Comparison of ENCODE assay signal across 20 cellular contexts in the genomic region with DNA sequence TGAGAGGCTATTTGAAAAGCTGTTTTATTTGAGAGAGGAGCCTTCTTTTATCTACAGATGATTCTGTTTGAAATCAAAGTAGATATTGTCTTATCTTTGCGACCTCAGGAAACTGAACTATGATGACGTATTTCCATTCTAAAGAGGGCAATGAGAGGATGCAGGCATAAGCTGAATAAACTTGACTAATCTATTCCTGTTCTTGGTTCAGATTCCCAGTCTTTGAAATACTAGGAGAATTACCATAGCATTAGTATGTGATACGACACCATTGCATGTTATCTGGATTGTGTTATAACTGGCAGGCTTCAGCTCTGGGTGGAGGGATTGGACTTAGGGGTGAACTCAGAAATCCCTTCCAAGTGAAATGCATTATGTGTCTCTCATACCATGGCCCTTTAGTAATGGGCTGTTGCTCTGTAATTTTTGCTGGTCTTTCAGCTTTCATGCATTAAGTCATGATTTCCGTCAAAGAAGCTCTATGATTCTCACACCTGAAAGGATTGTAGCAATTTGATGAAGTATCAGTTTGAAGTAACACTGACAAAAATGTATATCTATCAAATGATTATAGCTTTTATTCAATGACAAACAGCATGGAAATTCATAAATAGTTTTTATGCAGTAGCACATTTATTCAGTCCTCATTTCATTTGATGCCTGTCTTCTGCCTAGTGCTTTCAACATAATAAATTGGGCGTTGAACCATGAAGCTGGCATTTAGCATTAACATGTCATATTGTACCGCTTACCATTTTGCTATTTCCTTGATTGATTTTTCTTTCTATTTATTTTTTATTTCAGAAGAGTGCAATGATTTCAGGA.
DNase-seq lines count a peak whose midpoint lies in the region; ATAC-seq and TF ChIP-seq lines count a peak whose summit lies in the region.
"Had no signal": no experiment of that assay in that cellular context is flagged by ENCODE, and none has a peak within 500 bp of the region (broad histone marks: within the 10 kb centered on the region; RNA-seq: fewer than 3 reads in every experiment).

No MANE protein-coding gene starts in this region.

- no peaks in the 10 kb centered on the region for H3K9me3 ChIP-seq in osteoblast (ENCODE audit: low read depth, low read length)
- H3K9me3 ChIP-seq: neutrophil, right lobe of liver, thyroid gland had no signal

- ATAC-seq in HG02970 (IDR thresholded peaks at IDR 0.05; ENCODE audit: low FRiP score, unreplicated experiment): no peak
- ATAC-seq: GM12878, right lobe of liver had no signal

- H3K9me3 Mint-ChIP-seq in activated CD4-positive, alpha-beta T cell treated with anti-CD3 and anti-CD28 coated beads, Interleukin-2, amount 10 ng/mL, durations not matched to agents 24 days and 14 days: peaks cover 7% of the 10 kb centered on the region
- H3K9me3 Mint-ChIP-seq: activated naive CD4-positive, alpha-beta T cell treated with anti-CD3 and anti-CD28 coated beads, Interleukin-2, amount 10 ng/mL, durations not matched to agents 7 days and 5 days had no signal

- peak overlapping the region; percentile 46 for H3K4me2 ChIP-seq in osteoblast (ENCODE audit: insufficient read depth, low read length)

- no peaks in the 10 kb centered on the region for H4K20me1 ChIP-seq in osteoblast (ENCODE audit: insufficient read depth, low read length)

- no peak overlapping the region for H3K27ac Mint-ChIP-seq in activated CD4-positive, alpha-beta T cell treated with anti-CD3 and anti-CD28 coated beads, Interleukin-2, amount 10 ng/mL, durations not matched to agents 24 days and 14 days
- H3K27ac Mint-ChIP-seq: activated naive CD4-positive, alpha-beta T cell treated with anti-CD3 and anti-CD28 coated beads, Interleukin-2, amount 10 ng/mL, durations not matched to agents 7 days and 5 days had no signal

- H3K27ac ChIP-seq in osteoblast (ENCODE audit: low read depth, low read length): peak overlapping the region; percentile 80
- H3K27ac ChIP-seq: foreskin keratinocyte, neutrophil, right lobe of liver, thyroid gland had no signal

- H3K79me2 ChIP-seq in osteoblast (ENCODE audit: insufficient read depth, low read length): no peaks in the 10 kb centered on the region

- H3K27me3 Mint-ChIP-seq in activated CD4-positive, alpha-beta T cell treated with anti-CD3 and anti-CD28 coated beads, Interleukin-2, amount 10 ng/mL, durations not matched to agents 24 days and 14 days: peaks cover 46% of the 10 kb centered on the region

- H3K27me3 ChIP-seq in osteoblast (ENCODE audit: insufficient read depth, low read length): peaks cover 15% of the 10 kb centered on the region
- H3K27me3 ChIP-seq: right lobe of liver, thyroid gland had no signal

- H3K36me3 ChIP-seq in osteoblast (ENCODE audit: insufficient read depth, low read length): no peaks in the 10 kb centered on the region
- H3K36me3 ChIP-seq: neutrophil, right lobe of liver, thyroid gland had no signal

- no peaks in the 10 kb centered on the region for H3K36me3 Mint-ChIP-seq in activated CD4-positive, alpha-beta T cell treated with anti-CD3 and anti-CD28 coated beads, Interleukin-2, amount 10 ng/mL, durations not matched to agents 24 days and 14 days (ENCODE audit: low read depth)
- H3K36me3 Mint-ChIP-seq: activated naive CD4-positive, alpha-beta T cell treated with anti-CD3 and anti-CD28 coated beads, Interleukin-2, amount 10 ng/mL, durations not matched to agents 7 days and 5 days; CD4-positive, alpha-beta memory T cell had no signal

- no peak for TF ChIP-seq CTCF in osteoblast (IDR thresholded peaks at IDR 0.05; ENCODE audit: extremely low read depth, low read depth, low read length)

- H3K4me3 Mint-ChIP-seq in activated CD4-positive, alpha-beta T cell treated with anti-CD3 and anti-CD28 coated beads, Interleukin-2, amount 10 ng/mL, durations not matched to agents 24 days and 14 days: peak overlapping the region; percentile 48
- H3K4me3 Mint-ChIP-seq: activated naive CD4-positive, alpha-beta T cell treated with anti-CD3 and anti-CD28 coated beads, Interleukin-2, amount 10 ng/mL, durations not matched to agents 7 days and 5 days; CD4-positive, alpha-beta memory T cell had no signal

- peaks cover 32% of the 10 kb centered on the region for H3K4me1 Mint-ChIP-seq in activated CD4-positive, alpha-beta T cell treated with anti-CD3 and anti-CD28 coated beads, Interleukin-2, amount 10 ng/mL, durations not matched to agents 24 days and 14 days

- no peak overlapping the region for H3K4me3 ChIP-seq in osteoblast (ENCODE audit: insufficient read depth, low read length)
- H3K4me3 ChIP-seq: GM12878, lung, right lobe of liver, thyroid gland had no signal

- intact Hi-C loops in activated CD4-positive, alpha-beta T cell treated with anti-CD3 and anti-CD28 coated beads, Interleukin-2, amount 10 ng/mL, durations not matched to agents 24 days and 14 days (cut with micrococcal nuclease): no loop called here

- H2AFZ ChIP-seq in osteoblast (ENCODE audit: low read length): no peak overlapping the region

- DNase-seq in activated CD4-positive, alpha-beta T cell treated with anti-CD3 and anti-CD28 coated beads, Interleukin-2, amount 10 ng/mL, durations not matched to agents 24 days and 14 days: no peak
- DNase-seq in activated CD4-positive, alpha-beta T cell treated with anti-CD3 and anti-CD28 coated beads for 1 hour: no peak
- DNase-seq in NCI-H526 treated with DMSO at 0.1 percent for 48 hours (lab: John Stamatoyannopoulos, UW) (peak; percentile 6), osteoblast (ENCODE audit: insufficient read length, low spot score, missing footprints) (no peak), GM03348 (ENCODE audit: low spot score) (no peak), RKO (ENCODE audit: low spot score) (no peak)
- DNase-seq in central memory CD4-positive, alpha-beta T cell: peak; percentile 4
- DNase-seq: 8988T; activated naive CD4-positive, alpha-beta T cell treated with anti-CD3 and anti-CD28 coated beads, Interleukin-2, amount 10 ng/mL, durations not matched to agents 7 days and 5 days; caudate nucleus; H7; NCI-H82; right lobe of liver; thyroid gland had no signal

- H3K4me1 ChIP-seq in osteoblast (ENCODE audit: insufficient read depth, low read length): peaks cover 51% of the 10 kb centered on the region
- H3K4me1 ChIP-seq: thyroid gland had no signal

Comparison
In these comparisons a context has a peak if more than half of its experiments do, and no peak if none do; other contexts are left out.
1. DNase-seq: peak in NCI-H526 treated with DMSO at 0.1 percent for 48 hours (single experiment) and central memory CD4-positive, alpha-beta T cell (single experiment); none in activated CD4-positive, alpha-beta T cell treated with anti-CD3 and anti-CD28 coated beads, Interleukin-2, amount 10 ng/mL, durations not matched to agents 24 days and 14 days (single experiment), activated CD4-positive, alpha-beta T cell treated with anti-CD3 and anti-CD28 coated beads for 1 hour (single experiment), osteoblast (single experiment), GM03348 (single experiment) and RKO (single experiment).